Comparison of ENCODE assay signal across 8 cellular contexts in the genomic region with DNA sequence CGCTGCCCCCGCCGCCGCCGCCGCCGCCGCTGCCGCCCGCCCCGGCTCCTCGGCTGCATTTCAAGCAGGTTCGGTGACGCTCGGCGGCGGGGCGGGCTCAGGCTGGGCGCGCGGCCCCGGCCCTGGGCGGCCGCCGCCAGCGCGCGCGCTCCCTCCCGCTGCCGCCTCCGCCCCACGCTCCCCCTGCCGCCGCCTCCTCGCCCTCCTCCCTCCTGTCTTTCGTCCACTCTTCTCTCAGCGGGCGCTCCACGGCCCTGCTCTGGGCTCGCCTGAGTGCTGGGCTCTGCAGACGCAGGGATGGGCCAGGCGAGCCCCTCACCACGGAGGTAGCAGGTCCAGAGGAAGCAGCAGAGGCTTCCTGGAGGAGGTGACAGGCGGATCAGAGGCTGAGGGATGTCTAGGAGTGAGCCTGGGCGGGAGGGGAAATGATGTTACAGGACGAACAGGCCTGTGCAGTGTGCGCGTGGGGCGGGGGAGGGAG. TPM values are rescaled to one million over a fixed set of nuclear protein-coding genes. Genes with fewer than 3 reads are reported as not detected.
DNase-seq lines count a peak whose midpoint lies in the region; ATAC-seq and TF ChIP-seq lines count a peak whose summit lies in the region.

LRP8 (minus strand) TSS at position 62 of the 481 bp plus-strand sequence. CDS start 158 bp downstream, outside the sequence.

- peak; percentile 35 for ATAC-seq in HG02981 (IDR thresholded peaks at IDR 0.05; ENCODE audit: unreplicated experiment)

- peaks cover 11 to 22% (median 20%) of the 10 kb centered on the region in 4 donors for H3K4me1 ChIP-seq in liver (ENCODE audit: control insufficient read depth in 4 of 4, insufficient read depth in 4 of 4, low read length in 3 of 4)

- no peak within 1 kb of the TSS for H3K9ac ChIP-seq in liver (ENCODE audit: low read depth in 1 of 2, low read length in 2 of 2)

- WGBS in liver, result 5% methylated on average over 50 of the region's 50 CpGs

- no peaks in the 10 kb centered on the region for H3K36me3 ChIP-seq in liver (ENCODE audit: control insufficient read depth in 4 of 4, insufficient read depth in 3 of 4, low read depth in 1 of 4, low read length in 3 of 4)

- H3K4me3 ChIP-seq in coronary artery, result peak within 1 kb of the TSS; percentile 86
- H3K4me3 ChIP-seq in liver (ENCODE audit: low read depth in 1 of 3, low read length in 3 of 3), result peak within 1 kb of the TSS in 2 of 3 donors; percentile 39 to 70

- H3K9me3 ChIP-seq in liver (ENCODE audit: control insufficient read depth in 4 of 4, low read length in 3 of 4), result no peaks in the 10 kb centered on the region

- peaks cover 0 to 2% (median 0%) of the 10 kb centered on the region in 4 donors for H3K27me3 ChIP-seq in liver (ENCODE audit: control insufficient read depth in 4 of 4, insufficient read depth in 4 of 4, low read length in 3 of 4)

- H3K27ac ChIP-seq in coronary artery, result peak within 1 kb of the TSS; percentile 27 to 82
- no peak within 1 kb of the TSS for H3K27ac ChIP-seq in liver (ENCODE audit: low read depth in 1 of 2, low read length in 2 of 2)

- no peak for TF ChIP-seq RAD21 in liver (IDR thresholded peaks at IDR 0.05)

- TF ChIP-seq CTCF in coronary artery (IDR thresholded peaks at IDR 0.05) (no peak), liver (IDR thresholded peaks at IDR 0.05; ENCODE audit: low read depth, low read length, missing input control) (no peak)

- DNase-seq in NCI-H187 (lab: John Stamatoyannopoulos, UW) (peak; percentile 21 to 61), NCI-H187 treated with DMSO at 0.1 percent for 48 hours (lab: John Stamatoyannopoulos, UW) (no peak), NCI-H345 (lab: John Stamatoyannopoulos, UW) (peak; percentile 78), coronary artery (ENCODE audit: low spot score) (no peak)
- peak; percentile 79 to 80 for DNase-seq in activated CD4-positive, alpha-beta T cell treated with anti-CD3 and anti-CD28 coated beads for 4 hours
- DNase-seq in stimulated activated CD4-positive, alpha-beta T cell treated with anti-CD3 and anti-CD28 coated beads, Interleukin-4, amount 100 ng/mL, for 48 hours (ENCODE audit: low read depth in 2 of 2), result peak; percentile 77 to 82

TF ChIP-seq in liver, 16 proteins besides CTCF, POLR2A, EP300 and RAD21:
- no peak for TF ChIP-seq GABPA (IDR thresholded peaks at IDR 0.05 in 1 of 2, conservative IDR thresholded peaks at IDR 0.05 in 1 of 2)
- TF ChIP-seq ATF3 (IDR thresholded peaks at IDR 0.05), result no peak
- TF ChIP-seq, protein P1, sequence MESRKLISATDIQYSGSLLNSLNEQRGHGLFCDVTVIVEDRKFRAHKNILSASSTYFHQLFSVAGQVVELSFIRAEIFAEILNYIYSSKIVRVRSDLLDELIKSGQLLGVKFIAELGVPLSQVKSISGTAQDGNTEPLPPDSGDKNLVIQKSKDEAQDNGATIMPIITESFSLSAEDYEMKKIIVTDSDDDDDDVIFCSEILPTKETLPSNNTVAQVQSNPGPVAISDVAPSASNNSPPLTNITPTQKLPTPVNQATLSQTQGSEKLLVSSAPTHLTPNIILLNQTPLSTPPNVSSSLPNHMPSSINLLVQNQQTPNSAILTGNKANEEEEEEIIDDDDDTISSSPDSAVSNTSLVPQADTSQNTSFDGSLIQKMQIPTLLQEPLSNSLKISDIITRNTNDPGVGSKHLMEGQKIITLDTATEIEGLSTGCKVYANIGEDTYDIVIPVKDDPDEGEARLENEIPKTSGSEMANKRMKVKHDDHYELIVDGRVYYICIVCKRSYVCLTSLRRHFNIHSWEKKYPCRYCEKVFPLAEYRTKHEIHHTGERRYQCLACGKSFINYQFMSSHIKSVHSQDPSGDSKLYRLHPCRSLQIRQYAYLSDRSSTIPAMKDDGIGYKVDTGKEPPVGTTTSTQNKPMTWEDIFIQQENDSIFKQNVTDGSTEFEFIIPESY (IDR thresholded peaks at IDR 0.05), result no peak
- TF ChIP-seq EGR1 (IDR thresholded peaks at IDR 0.05; ENCODE audit: low read depth in 2 of 2), result no peak
TF ChIP-seq in liver: peak in this region for 0.

RNA-seq across cellular contexts. Expression of gene LRP8, which starts in this region (rescaled TPM):
- under 1 TPM; 0.33 to 0.75 TPM for total RNA-seq in liver
- polyA plus RNA-seq in liver, result under 1 TPM; 0.15 to 0.24 TPM

Comparison
In these comparisons a context has a peak if more than half of its experiments do, and no peak if none do; other contexts are left out.
1. DNase-seq: peak in NCI-H187 (2 of 2), NCI-H345 (single experiment), activated CD4-positive, alpha-beta T cell treated with anti-CD3 and anti-CD28 coated beads for 4 hours (2 of 2) and stimulated activated CD4-positive, alpha-beta T cell treated with anti-CD3 and anti-CD28 coated beads, Interleukin-4, amount 100 ng/mL, for 48 hours (2 of 2); none in NCI-H187 treated with DMSO at 0.1 percent for 48 hours (single experiment) and coronary artery (single experiment).
2. H3K27ac ChIP-seq: peak in coronary artery (2 of 2); none in liver (0 of 2).